Comparison of ENCODE assay signal across 1 cellular context in genomic region chr7:95527033-95527775, GRCh38.
TF ChIP-seq lines count a peak whose summit lies in the region.

No MANE protein-coding gene starts in this region.

TF ChIP-seq in K562, 482 proteins besides CTCF, POLR2A, EP300 and RAD21 (continued from another document):
- TF ChIP-seq CEBPB (tag; IDR thresholded peaks at IDR 0.05) (peak; percentile 19; the same call in 1 of the 2 replicates), MAZ (CRISPR knock-in tag; conservative IDR thresholded peaks at IDR 0.05 in 1 of 2, IDR thresholded peaks at IDR 0.05 in 1 of 2) (peak in 1 of 2 experiments; percentile 54; a peak in 1 of 4 replicates), DEAF1 (CRISPR knock-in tag; IDR thresholded peaks at IDR 0.05) (peak; percentile 95), SFPQ (IDR thresholded peaks at IDR 0.05; ENCODE audit: low read depth, low read length) (no peak), CEBPG (CRISPR knock-in tag; IDR thresholded peaks at IDR 0.05) (no peak), CEBPG (tag; conservative IDR thresholded peaks at IDR 0.05 in 1 of 2, IDR thresholded peaks at IDR 0.05 in 1 of 2) (peak in 1 of 2 experiments; percentile 38; a peak in 1 of 4 replicates), MYC (IDR thresholded peaks at IDR 0.05; ENCODE audit: low read depth, low read length) (peak; percentile 47; the same call in 1 of the 2 replicates), MYC (CRISPR knock-in tag; IDR thresholded peaks at IDR 0.05; ENCODE audit: borderline replicate concordance, low read depth) (no peak), TCF7L2 (IDR thresholded peaks at IDR 0.05; ENCODE audit: low read depth, low read length) (no peak), ARID2 (IDR thresholded peaks at IDR 0.05) (peak; percentile 94)
- TF ChIP-seq, protein P1, sequence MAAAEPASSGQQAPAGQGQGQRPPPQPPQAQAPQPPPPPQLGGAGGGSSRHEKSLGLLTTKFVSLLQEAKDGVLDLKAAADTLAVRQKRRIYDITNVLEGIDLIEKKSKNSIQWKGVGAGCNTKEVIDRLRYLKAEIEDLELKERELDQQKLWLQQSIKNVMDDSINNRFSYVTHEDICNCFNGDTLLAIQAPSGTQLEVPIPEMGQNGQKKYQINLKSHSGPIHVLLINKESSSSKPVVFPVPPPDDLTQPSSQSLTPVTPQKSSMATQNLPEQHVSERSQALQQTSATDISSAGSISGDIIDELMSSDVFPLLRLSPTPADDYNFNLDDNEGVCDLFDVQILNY (CRISPR knock-in tag; IDR thresholded peaks at IDR 0.05), result no peak
